ENCODE assay signal across 1 cellular context in the genomic region with DNA sequence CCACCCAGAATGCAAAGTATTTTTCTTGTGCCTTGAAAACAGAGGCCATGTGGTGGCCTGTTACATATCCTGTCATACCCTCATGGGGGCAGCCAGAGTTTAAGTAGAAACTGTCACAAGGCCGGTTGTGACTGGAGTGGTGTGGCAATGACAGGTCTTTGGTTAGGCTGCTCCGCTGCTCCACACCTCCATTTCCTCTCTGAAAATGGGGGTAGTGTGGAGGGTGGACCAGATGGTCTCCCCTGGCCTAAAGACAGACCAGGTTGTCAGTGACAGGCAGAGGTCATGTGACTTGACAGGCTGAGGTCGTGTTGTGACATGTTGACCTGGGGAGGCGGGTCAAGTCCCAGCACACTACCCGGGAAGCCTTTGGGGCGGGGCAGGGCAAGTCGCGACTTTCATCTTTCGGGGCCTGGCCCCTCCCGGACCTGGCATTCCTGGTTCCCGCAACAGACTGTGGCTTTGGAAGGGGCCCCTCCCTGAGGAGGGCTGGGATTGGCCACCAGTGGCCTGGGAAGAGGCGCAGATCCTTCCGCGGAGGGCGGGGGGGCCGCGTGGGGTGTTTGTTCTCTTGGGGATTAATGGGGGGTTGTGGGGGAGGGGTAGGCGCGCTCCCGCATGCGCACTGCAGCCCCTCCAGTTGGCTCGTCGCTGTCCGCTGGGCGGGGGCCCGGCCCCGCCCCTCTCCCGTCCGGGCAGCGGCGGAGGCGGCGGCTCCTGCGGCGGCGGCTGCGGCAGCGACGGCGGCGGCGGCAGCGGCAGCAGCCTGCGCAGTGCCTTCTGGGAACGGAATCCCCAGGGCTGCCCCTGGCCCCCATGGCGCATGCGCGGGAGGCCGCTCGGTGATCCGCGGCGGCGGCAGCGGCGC.
TF ChIP-seq lines count a peak whose summit lies in the region.

A gene with protein sequence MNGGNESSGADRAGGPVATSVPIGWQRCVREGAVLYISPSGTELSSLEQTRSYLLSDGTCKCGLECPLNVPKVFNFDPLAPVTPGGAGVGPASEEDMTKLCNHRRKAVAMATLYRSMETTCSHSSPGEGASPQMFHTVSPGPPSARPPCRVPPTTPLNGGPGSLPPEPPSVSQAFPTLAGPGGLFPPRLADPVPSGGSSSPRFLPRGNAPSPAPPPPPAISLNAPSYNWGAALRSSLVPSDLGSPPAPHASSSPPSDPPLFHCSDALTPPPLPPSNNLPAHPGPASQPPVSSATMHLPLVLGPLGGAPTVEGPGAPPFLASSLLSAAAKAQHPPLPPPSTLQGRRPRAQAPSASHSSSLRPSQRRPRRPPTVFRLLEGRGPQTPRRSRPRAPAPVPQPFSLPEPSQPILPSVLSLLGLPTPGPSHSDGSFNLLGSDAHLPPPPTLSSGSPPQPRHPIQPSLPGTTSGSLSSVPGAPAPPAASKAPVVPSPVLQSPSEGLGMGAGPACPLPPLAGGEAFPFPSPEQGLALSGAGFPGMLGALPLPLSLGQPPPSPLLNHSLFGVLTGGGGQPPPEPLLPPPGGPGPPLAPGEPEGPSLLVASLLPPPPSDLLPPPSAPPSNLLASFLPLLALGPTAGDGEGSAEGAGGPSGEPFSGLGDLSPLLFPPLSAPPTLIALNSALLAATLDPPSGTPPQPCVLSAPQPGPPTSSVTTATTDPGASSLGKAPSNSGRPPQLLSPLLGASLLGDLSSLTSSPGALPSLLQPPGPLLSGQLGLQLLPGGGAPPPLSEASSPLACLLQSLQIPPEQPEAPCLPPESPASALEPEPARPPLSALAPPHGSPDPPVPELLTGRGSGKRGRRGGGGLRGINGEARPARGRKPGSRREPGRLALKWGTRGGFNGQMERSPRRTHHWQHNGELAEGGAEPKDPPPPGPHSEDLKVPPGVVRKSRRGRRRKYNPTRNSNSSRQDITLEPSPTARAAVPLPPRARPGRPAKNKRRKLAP (plus strand): TSS at position 806 of the 868 bp plus-strand sequence. CDS start 1,480 bp downstream, outside the sequence.

TF ChIP-seq in K562, 482 proteins besides CTCF, POLR2A, EP300 and RAD21 (continued from another document and continues in another):
- TF ChIP-seq NCOR1 (IDR thresholded peaks at IDR 0.05) = peak; percentile 77
- TF ChIP-seq CCAR2 (IDR thresholded peaks at IDR 0.05; ENCODE audit: low read depth, low read length) = no peak
- TF ChIP-seq ZFX (CRISPR knock-in tag; IDR thresholded peaks at IDR 0.05) = peak; percentile 66
- 0 out of 2 replicates have a peak, but pooled peaks have one; percentile 16 for TF ChIP-seq ZNF57 (CRISPR knock-in tag; IDR thresholded peaks at IDR 0.05)
- TF ChIP-seq CBX5 (IDR thresholded peaks at IDR 0.05; ENCODE audit: borderline replicate concordance, low read depth) = no peak
- TF ChIP-seq, protein P1, sequence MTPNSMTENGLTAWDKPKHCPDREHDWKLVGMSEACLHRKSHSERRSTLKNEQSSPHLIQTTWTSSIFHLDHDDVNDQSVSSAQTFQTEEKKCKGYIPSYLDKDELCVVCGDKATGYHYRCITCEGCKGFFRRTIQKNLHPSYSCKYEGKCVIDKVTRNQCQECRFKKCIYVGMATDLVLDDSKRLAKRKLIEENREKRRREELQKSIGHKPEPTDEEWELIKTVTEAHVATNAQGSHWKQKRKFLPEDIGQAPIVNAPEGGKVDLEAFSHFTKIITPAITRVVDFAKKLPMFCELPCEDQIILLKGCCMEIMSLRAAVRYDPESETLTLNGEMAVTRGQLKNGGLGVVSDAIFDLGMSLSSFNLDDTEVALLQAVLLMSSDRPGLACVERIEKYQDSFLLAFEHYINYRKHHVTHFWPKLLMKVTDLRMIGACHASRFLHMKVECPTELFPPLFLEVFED (CRISPR knock-in tag; conservative IDR thresholded peaks at IDR 0.05) = peak; percentile 40; the same call in 1 of the 2 replicates
- TF ChIP-seq ZNF561 (CRISPR knock-in tag; conservative IDR thresholded peaks at IDR 0.05) = no peak
- no peak; the same call in 1 of the 2 replicates for TF ChIP-seq ZNF175 (CRISPR knock-in tag; IDR thresholded peaks at IDR 0.05; ENCODE audit: low read depth)
- TF ChIP-seq NR2C2 (CRISPR knock-in tag; IDR thresholded peaks at IDR 0.05) = peak; percentile 85
- peak; percentile 96 for TF ChIP-seq NR2C2 (tag; IDR thresholded peaks at IDR 0.05)
- TF ChIP-seq ETS2 (tag; IDR thresholded peaks at IDR 0.05; ENCODE audit: borderline replicate concordance, poor library complexity, severe bottlenecking) = no peak
- TF ChIP-seq ZFP30 (CRISPR knock-in tag; IDR thresholded peaks at IDR 0.05; ENCODE audit: borderline replicate concordance) = no peak
- peak; percentile 66 for TF ChIP-seq ZNF143 (CRISPR knock-in tag; IDR thresholded peaks at IDR 0.05)
- TF ChIP-seq, protein P2, sequence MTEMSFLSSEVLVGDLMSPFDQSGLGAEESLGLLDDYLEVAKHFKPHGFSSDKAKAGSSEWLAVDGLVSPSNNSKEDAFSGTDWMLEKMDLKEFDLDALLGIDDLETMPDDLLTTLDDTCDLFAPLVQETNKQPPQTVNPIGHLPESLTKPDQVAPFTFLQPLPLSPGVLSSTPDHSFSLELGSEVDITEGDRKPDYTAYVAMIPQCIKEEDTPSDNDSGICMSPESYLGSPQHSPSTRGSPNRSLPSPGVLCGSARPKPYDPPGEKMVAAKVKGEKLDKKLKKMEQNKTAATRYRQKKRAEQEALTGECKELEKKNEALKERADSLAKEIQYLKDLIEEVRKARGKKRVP (CRISPR knock-in tag; IDR thresholded peaks at IDR 0.05) = peak; percentile 53; the same call in 1 of the 2 replicates
- TF ChIP-seq, protein P3, sequence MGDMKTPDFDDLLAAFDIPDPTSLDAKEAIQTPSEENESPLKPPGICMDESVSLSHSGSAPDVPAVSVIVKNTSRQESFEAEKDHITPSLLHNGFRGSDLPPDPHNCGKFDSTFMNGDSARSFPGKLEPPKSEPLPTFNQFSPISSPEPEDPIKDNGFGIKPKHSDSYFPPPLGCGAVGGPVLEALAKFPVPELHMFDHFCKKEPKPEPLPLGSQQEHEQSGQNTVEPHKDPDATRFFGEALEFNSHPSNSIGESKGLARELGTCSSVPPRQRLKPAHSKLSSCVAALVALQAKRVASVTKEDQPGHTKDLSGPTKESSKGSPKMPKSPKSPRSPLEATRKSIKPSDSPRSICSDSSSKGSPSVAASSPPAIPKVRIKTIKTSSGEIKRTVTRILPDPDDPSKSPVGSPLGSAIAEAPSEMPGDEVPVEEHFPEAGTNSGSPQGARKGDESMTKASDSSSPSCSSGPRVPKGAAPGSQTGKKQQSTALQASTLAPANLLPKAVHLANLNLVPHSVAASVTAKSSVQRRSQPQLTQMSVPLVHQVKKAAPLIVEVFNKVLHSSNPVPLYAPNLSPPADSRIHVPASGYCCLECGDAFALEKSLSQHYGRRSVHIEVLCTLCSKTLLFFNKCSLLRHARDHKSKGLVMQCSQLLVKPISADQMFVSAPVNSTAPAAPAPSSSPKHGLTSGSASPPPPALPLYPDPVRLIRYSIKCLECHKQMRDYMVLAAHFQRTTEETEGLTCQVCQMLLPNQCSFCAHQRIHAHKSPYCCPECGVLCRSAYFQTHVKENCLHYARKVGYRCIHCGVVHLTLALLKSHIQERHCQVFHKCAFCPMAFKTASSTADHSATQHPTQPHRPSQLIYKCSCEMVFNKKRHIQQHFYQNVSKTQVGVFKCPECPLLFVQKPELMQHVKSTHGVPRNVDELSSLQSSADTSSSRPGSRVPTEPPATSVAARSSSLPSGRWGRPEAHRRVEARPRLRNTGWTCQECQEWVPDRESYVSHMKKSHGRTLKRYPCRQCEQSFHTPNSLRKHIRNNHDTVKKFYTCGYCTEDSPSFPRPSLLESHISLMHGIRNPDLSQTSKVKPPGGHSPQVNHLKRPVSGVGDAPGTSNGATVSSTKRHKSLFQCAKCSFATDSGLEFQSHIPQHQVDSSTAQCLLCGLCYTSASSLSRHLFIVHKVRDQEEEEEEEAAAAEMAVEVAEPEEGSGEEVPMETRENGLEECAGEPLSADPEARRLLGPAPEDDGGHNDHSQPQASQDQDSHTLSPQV (IDR thresholded peaks at IDR 0.05) = peak; percentile 93
- TF ChIP-seq STAT5B (CRISPR knock-in tag; IDR thresholded peaks at IDR 0.05) = no peak
- TF ChIP-seq MECOM (CRISPR knock-in tag; IDR thresholded peaks at IDR 0.05) = no peak
- no peak for TF ChIP-seq SMAD3 (CRISPR knock-in tag; conservative IDR thresholded peaks at IDR 0.05)
- TF ChIP-seq HDAC1 (IDR thresholded peaks at IDR 0.05) = peak in 1 of 2 experiments; percentile 98; a peak in 2 of 4 replicates
- TF ChIP-seq, protein P4, sequence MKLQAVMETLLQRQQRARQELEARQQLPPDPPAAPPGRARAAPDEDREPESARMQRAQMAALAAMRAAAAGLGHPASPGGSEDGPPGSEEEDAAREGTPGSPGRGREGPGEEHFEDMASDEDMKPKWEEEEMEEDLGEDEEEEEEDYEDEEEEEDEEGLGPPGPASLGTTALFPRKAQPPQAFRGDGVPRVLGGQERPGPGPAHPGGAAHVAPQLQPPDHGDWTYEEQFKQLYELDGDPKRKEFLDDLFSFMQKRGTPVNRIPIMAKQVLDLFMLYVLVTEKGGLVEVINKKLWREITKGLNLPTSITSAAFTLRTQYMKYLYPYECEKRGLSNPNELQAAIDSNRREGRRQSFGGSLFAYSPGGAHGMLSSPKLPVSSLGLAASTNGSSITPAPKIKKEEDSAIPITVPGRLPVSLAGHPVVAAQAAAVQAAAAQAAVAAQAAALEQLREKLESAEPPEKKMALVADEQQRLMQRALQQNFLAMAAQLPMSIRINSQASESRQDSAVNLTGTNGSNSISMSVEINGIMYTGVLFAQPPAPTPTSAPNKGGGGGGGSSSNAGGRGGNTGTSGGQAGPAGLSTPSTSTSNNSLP (IDR thresholded peaks at IDR 0.05; ENCODE audit: borderline replicate concordance, low read depth, low read length) = no peak
- TF ChIP-seq, protein P5, sequence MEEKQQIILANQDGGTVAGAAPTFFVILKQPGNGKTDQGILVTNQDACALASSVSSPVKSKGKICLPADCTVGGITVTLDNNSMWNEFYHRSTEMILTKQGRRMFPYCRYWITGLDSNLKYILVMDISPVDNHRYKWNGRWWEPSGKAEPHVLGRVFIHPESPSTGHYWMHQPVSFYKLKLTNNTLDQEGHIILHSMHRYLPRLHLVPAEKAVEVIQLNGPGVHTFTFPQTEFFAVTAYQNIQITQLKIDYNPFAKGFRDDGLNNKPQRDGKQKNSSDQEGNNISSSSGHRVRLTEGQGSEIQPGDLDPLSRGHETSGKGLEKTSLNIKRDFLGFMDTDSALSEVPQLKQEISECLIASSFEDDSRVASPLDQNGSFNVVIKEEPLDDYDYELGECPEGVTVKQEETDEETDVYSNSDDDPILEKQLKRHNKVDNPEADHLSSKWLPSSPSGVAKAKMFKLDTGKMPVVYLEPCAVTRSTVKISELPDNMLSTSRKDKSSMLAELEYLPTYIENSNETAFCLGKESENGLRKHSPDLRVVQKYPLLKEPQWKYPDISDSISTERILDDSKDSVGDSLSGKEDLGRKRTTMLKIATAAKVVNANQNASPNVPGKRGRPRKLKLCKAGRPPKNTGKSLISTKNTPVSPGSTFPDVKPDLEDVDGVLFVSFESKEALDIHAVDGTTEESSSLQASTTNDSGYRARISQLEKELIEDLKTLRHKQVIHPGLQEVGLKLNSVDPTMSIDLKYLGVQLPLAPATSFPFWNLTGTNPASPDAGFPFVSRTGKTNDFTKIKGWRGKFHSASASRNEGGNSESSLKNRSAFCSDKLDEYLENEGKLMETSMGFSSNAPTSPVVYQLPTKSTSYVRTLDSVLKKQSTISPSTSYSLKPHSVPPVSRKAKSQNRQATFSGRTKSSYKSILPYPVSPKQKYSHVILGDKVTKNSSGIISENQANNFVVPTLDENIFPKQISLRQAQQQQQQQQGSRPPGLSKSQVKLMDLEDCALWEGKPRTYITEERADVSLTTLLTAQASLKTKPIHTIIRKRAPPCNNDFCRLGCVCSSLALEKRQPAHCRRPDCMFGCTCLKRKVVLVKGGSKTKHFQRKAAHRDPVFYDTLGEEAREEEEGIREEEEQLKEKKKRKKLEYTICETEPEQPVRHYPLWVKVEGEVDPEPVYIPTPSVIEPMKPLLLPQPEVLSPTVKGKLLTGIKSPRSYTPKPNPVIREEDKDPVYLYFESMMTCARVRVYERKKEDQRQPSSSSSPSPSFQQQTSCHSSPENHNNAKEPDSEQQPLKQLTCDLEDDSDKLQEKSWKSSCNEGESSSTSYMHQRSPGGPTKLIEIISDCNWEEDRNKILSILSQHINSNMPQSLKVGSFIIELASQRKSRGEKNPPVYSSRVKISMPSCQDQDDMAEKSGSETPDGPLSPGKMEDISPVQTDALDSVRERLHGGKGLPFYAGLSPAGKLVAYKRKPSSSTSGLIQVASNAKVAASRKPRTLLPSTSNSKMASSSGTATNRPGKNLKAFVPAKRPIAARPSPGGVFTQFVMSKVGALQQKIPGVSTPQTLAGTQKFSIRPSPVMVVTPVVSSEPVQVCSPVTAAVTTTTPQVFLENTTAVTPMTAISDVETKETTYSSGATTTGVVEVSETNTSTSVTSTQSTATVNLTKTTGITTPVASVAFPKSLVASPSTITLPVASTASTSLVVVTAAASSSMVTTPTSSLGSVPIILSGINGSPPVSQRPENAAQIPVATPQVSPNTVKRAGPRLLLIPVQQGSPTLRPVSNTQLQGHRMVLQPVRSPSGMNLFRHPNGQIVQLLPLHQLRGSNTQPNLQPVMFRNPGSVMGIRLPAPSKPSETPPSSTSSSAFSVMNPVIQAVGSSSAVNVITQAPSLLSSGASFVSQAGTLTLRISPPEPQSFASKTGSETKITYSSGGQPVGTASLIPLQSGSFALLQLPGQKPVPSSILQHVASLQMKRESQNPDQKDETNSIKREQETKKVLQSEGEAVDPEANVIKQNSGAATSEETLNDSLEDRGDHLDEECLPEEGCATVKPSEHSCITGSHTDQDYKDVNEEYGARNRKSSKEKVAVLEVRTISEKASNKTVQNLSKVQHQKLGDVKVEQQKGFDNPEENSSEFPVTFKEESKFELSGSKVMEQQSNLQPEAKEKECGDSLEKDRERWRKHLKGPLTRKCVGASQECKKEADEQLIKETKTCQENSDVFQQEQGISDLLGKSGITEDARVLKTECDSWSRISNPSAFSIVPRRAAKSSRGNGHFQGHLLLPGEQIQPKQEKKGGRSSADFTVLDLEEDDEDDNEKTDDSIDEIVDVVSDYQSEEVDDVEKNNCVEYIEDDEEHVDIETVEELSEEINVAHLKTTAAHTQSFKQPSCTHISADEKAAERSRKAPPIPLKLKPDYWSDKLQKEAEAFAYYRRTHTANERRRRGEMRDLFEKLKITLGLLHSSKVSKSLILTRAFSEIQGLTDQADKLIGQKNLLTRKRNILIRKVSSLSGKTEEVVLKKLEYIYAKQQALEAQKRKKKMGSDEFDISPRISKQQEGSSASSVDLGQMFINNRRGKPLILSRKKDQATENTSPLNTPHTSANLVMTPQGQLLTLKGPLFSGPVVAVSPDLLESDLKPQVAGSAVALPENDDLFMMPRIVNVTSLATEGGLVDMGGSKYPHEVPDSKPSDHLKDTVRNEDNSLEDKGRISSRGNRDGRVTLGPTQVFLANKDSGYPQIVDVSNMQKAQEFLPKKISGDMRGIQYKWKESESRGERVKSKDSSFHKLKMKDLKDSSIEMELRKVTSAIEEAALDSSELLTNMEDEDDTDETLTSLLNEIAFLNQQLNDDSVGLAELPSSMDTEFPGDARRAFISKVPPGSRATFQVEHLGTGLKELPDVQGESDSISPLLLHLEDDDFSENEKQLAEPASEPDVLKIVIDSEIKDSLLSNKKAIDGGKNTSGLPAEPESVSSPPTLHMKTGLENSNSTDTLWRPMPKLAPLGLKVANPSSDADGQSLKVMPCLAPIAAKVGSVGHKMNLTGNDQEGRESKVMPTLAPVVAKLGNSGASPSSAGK (IDR thresholded peaks at IDR 0.05) = peak; percentile 85
- TF ChIP-seq, protein P6, sequence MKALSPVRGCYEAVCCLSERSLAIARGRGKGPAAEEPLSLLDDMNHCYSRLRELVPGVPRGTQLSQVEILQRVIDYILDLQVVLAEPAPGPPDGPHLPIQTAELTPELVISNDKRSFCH (CRISPR knock-in tag; IDR thresholded peaks at IDR 0.05) = no peak
- TF ChIP-seq, protein P6 (tag; IDR thresholded peaks at IDR 0.05) = peak; percentile 83
